In the genomic region with DNA sequence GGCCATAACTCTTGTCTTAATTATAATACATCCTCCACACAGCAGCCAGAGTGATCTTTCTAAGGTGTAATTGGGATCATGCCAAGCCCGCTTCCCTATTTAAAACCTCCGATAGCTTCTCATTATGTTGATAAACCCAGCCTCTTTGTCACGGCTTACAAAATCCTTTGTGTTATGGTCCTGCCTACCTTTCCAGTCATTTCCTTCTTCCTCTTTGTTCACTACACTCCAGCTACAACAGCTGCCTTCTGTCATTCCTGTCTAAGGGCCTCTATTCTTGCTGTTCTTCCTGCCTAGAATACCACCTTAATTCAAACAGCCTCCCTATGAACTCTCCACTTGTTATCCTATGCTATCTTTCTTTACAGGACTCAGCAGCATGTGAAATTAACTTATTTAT, we compare ENCODE assay signal across 20 cellular contexts.
DNase-seq lines count a peak whose midpoint lies in the region; ATAC-seq and TF ChIP-seq lines count a peak whose summit lies in the region.
"Had no signal": no experiment of that assay in that cellular context is flagged by ENCODE, and none has a peak within 500 bp of the region (broad histone marks: within the 10 kb centered on the region; RNA-seq: fewer than 3 reads in every experiment).

No MANE protein-coding gene starts in this region.

- POLR2A ChIA-PET in WTC11 (lab: Charles Lee), result no interaction called here

- intact Hi-C loops in esophagus muscularis mucosa (cut with DNase I), result no loop called here

- no peaks in the 10 kb centered on the region for H3K9me3 ChIP-seq in esophagus muscularis mucosa
- H3K9me3 ChIP-seq: body of pancreas, heart right ventricle, suprapubic skin had no signal

- WGBS in esophagus muscularis mucosa, result 27% methylated on average over 3 of the region's 3 CpGs

- H3K4me3 Mint-ChIP-seq in WTC11, result no peak overlapping the region
- H3K4me3 Mint-ChIP-seq: activated naive CD8-positive, alpha-beta T cell; activated T-cell treated with anti-CD3 and anti-CD28 coated beads, Interleukin-2, amount 50 U/mL, for 24 hours; naive thymus-derived CD4-positive, alpha-beta T cell had no signal

- TF ChIP-seq CTCF in epithelial cell of esophagus (IDR thresholded peaks at IDR 0.05; ENCODE audit: insufficient read depth, low read depth, low read length, missing control alignments) (no peak), esophagus muscularis mucosa (IDR thresholded peaks at IDR 0.05) (no peak), WTC11 (IDR thresholded peaks at IDR 0.05) (no peak), GM13977 (IDR thresholded peaks at IDR 0.05; ENCODE audit: extremely low read depth, insufficient read depth, missing control alignments) (no peak)

- no peak overlapping the region for H3K27ac ChIP-seq in esophagus muscularis mucosa (replicated peaks in 1 of 4)
- H3K27ac ChIP-seq: body of pancreas, heart right ventricle, suprapubic skin had no signal

- no peak for TF ChIP-seq POLR2A in esophagus muscularis mucosa (IDR thresholded peaks at IDR 0.05; ENCODE audit: low read depth)

- CTCF ChIA-PET in WTC11 (lab: Charles Lee), result interaction anchor here (1.1 kb wide), 1 partner anchor 10 kb away, joined by 5 read pairs; no protein-coding TSS in a partner anchor

- H3K4me3 ChIP-seq in epithelial cell of esophagus (ENCODE audit: low read length) (no peak overlapping the region), esophagus muscularis mucosa (no peak overlapping the region)
- H3K4me3 ChIP-seq: body of pancreas, heart right ventricle, suprapubic skin had no signal

- no peak for TF ChIP-seq EP300 in esophagus muscularis mucosa (IDR thresholded peaks at IDR 0.05)

- H3K27me3 Mint-ChIP-seq in WTC11 (ENCODE audit: low read depth), result no peaks in the 10 kb centered on the region

- no peaks in the 10 kb centered on the region for H3K4me1 Mint-ChIP-seq in WTC11
- H3K4me1 Mint-ChIP-seq: naive thymus-derived CD4-positive, alpha-beta T cell had no signal

- in situ Hi-C loops in GM13977 (cut with MboI; ENCODE audit: low pct_unique_long_range_greater_than_20kb, low sequenced_read_pairs, unreplicated experiment), result no loop called here

- no peaks in the 10 kb centered on the region for H3K36me3 ChIP-seq in esophagus muscularis mucosa
- H3K36me3 ChIP-seq: heart right ventricle, suprapubic skin had no signal

- peak; percentile 93 for DNase-seq in DMS153 treated with DMSO at 0.1 percent for 48 hours (lab: John Stamatoyannopoulos, UW; ENCODE audit: unreplicated experiment)
- DNase-seq in NCI-H146 (lab: John Stamatoyannopoulos, UW), result peak; percentile 5
- DNase-seq in NCI-H748 (lab: John Stamatoyannopoulos, UW; ENCODE audit: unreplicated experiment), result peak; percentile 84
- peak; percentile 33 for DNase-seq in epithelial cell of esophagus (ENCODE audit: low read depth)
- DNase-seq in esophagus muscularis mucosa (ENCODE audit: extremely low spot score), result no peak
- DNase-seq in WTC11 (ENCODE audit: low spot score), result no peak
- DNase-seq in GM13977 (ENCODE audit: low spot score), result no peak
- DNase-seq: activated CD4-positive, alpha-beta T cell treated with anti-CD3 and anti-CD28 coated beads, Interleukin-2, amount 50 U/mL, for 48 hours; activated T-cell treated with anti-CD3 and anti-CD28 coated beads, Interleukin-2, amount 50 U/mL, for 24 hours; body of pancreas; Caco-2; GDM1; heart right ventricle; mammary epithelial cell; MM.1S; naive thymus-derived CD4-positive, alpha-beta T cell; stimulated activated CD4-positive, alpha-beta T cell treated with anti-CD3 and anti-CD28 coated beads, Interleukin-4, amount 100 ng/mL, for 1 hour had no signal

- ATAC-seq in GM21529 (IDR thresholded peaks at IDR 0.05; ENCODE audit: unreplicated experiment) (no peak), WTC11 (no peak)
- ATAC-seq: body of pancreas; naive thymus-derived CD4-positive, alpha-beta T cell had no signal

- H3K27me3 ChIP-seq in esophagus muscularis mucosa, result peaks cover 0 to 2% (median 0%) of the 10 kb centered on the region in 4 donors
- H3K27me3 ChIP-seq: body of pancreas, suprapubic skin had no signal

- H3K27ac Mint-ChIP-seq in WTC11, result no peak overlapping the region
- H3K27ac Mint-ChIP-seq: activated naive CD8-positive, alpha-beta T cell; activated T-cell treated with anti-CD3 and anti-CD28 coated beads, Interleukin-2, amount 50 U/mL, for 24 hours had no signal

- H3K36me3 Mint-ChIP-seq in WTC11, result no peaks in the 10 kb centered on the region; the same call in 1 of the 2 replicates
- H3K36me3 Mint-ChIP-seq: activated naive CD8-positive, alpha-beta T cell; naive thymus-derived CD4-positive, alpha-beta T cell had no signal

- no peaks in the 10 kb centered on the region for H3K4me1 ChIP-seq in esophagus muscularis mucosa
- H3K4me1 ChIP-seq: body of pancreas, Caco-2, suprapubic skin had no signal

- peaks cover 7% of the 10 kb centered on the region for H3K9me3 Mint-ChIP-seq in WTC11
- H3K9me3 Mint-ChIP-seq: activated T-cell treated with anti-CD3 and anti-CD28 coated beads, Interleukin-2, amount 50 U/mL, for 24 hours had no signal

TF ChIP-seq in WTC11, 78 proteins besides CTCF, POLR2A, EP300 and RAD21:
- TF ChIP-seq, protein P1, sequence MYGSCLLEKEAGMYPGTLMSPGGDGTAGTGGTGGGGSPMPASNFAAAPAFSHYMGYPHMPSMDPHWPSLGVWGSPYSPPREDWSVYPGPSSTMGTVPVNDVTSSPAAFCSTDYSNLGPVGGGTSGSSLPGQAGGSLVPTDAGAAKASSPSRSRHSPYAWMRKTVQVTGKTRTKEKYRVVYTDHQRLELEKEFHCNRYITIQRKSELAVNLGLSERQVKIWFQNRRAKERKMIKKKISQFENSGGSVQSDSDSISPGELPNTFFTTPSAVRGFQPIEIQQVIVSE (CRISPR knock-in tag; IDR thresholded peaks at IDR 0.05; ENCODE audit: borderline replicate concordance), result no peak

Comparison
In these comparisons a context has a peak if more than half of its experiments do, and no peak if none do; other contexts are left out.
1. DNase-seq: peak in DMS153 treated with DMSO at 0.1 percent for 48 hours (single experiment), NCI-H146 (single experiment), NCI-H748 (single experiment) and epithelial cell of esophagus (single experiment); none in esophagus muscularis mucosa (single experiment), WTC11 (single experiment) and GM13977 (single experiment).